23 cellular contexts compared by ENCODE assay signal in genomic region chr5:99035942-99036341, GRCh38.
"Had no signal": no experiment of that assay in that cellular context is flagged by ENCODE, and none has a peak within 500 bp of the region (broad histone marks: within the 10 kb centered on the region; RNA-seq: fewer than 3 reads in every experiment).

No MANE protein-coding gene starts in this region.

- H3K27ac Mint-ChIP-seq: activated naive CD8-positive, alpha-beta T cell treated with anti-CD3 and anti-CD28 coated beads, Interleukin-2, amount 10 ng/mL, durations not matched to agents 7 days and 5 days; nephron; stimulated activated memory B cell treated with anti-CD40 and anti-IgM and Interleukin-4, amounts not matched to agents 10 μg/mL and 1 μg/mL and 100 μg/mL, for 72 hours; T-helper 17 cell had no signal

- H3K27me3 Mint-ChIP-seq: activated naive CD8-positive, alpha-beta T cell treated with anti-CD3 and anti-CD28 coated beads, Interleukin-2, amount 10 ng/mL, durations not matched to agents 7 days and 5 days; effector memory CD8-positive, alpha-beta T cell; stimulated activated memory B cell treated with anti-CD40 and anti-IgM and Interleukin-4, amounts not matched to agents 10 μg/mL and 1 μg/mL and 100 μg/mL, for 72 hours; T-helper 17 cell had no signal

- ATAC-seq: effector memory CD8-positive, alpha-beta T cell; gastrocnemius medialis; left cardiac atrium; left ventricle myocardium superior; mucosa of descending colon; sciatic nerve; stimulated activated memory B cell treated with anti-CD40 and anti-IgM and Interleukin-4, amounts not matched to agents 10 μg/mL and 1 μg/mL and 100 μg/mL, for 72 hours; T-helper 17 cell had no signal

- H3K4me3 Mint-ChIP-seq: activated naive CD8-positive, alpha-beta T cell treated with anti-CD3 and anti-CD28 coated beads, Interleukin-2, amount 10 ng/mL, durations not matched to agents 7 days and 5 days; effector memory CD8-positive, alpha-beta T cell; nephron; stimulated activated memory B cell treated with anti-CD40 and anti-IgM and Interleukin-4, amounts not matched to agents 10 μg/mL and 1 μg/mL and 100 μg/mL, for 72 hours; T-helper 17 cell had no signal

- DNase-seq: activated CD4-positive, alpha-beta T cell treated with anti-CD3 and anti-CD28 coated beads, Interleukin-2, amount 50 U/mL, for 48 hours; activated CD8-positive, alpha-beta memory T cell treated with anti-CD3 and anti-CD28 coated beads for 24 hours; activated gamma-delta T cell treated with Interleukin-2 at 50 U/mL for 16 hours; activated naive CD8-positive, alpha-beta T cell treated with anti-CD3 and anti-CD28 coated beads, Interleukin-2, amount 10 ng/mL, durations not matched to agents 7 days and 5 days; amniotic stem cell; brain microvascular endothelial cell; effector memory CD8-positive, alpha-beta T cell; erythroblast; gastrocnemius medialis; glutamatergic neuron; left cardiac atrium; left ventricle myocardium superior; mucosa of descending colon; retina; SK-N-SH; stimulated activated CD4-positive, alpha-beta T cell treated with anti-CD3 and anti-CD28 coated beads, Interleukin-4, amount 100 ng/mL, for 24 hours; SW 1271; T-helper 17 cell; T1000; WERI-Rb-1 had no signal
